ENCODE assay signal across 14 cellular contexts in genomic region chr4:83386931-83387897, GRCh38. TPM values are rescaled to one million over a fixed set of nuclear protein-coding genes. Genes with fewer than 3 reads are reported as not detected.
DNase-seq lines count a peak whose midpoint lies in the region; ATAC-seq, FAIRE-seq and TF ChIP-seq lines count a peak whose summit lies in the region.
"Had no signal": no experiment of that assay in that cellular context is flagged by ENCODE, and none has a peak within 500 bp of the region (broad histone marks: within the 10 kb centered on the region; RNA-seq: fewer than 3 reads in every experiment).

No MANE protein-coding gene starts in this region.

- POLR2A ChIA-PET in OCI-LY7 (lab: Charles Lee): interaction anchor here (0.5 to 2.9 kb wide), 6 partner anchors 8 to 98 kb away, joined by 3 to 17 read pairs (median 4); partner anchors contain the start of gene ABRAXAS1
- POLR2A ChIA-PET in naive thymus-derived CD4-positive, alpha-beta T cell (lab: Charles Lee): no interaction called here
- POLR2A ChIA-PET in activated CD4-positive, alpha-beta memory T cell treated with anti-CD3 and anti-CD28 coated beads, Interleukin-2, amount 10 ng/mL, durations not matched to agents 7 days and 5 days (lab: Charles Lee): interaction anchor here (0.6 to 1.9 kb wide), 3 partner anchors 89 to 103 kb away, joined by 3 to 8 read pairs (median 4); partner anchors contain the start of gene COQ2

- H4K20me1 ChIP-seq in DND-41 (ENCODE audit: insufficient read depth, low read length) (no peaks in the 10 kb centered on the region), OCI-LY7 (ENCODE audit: insufficient read depth, low read length) (no peaks in the 10 kb centered on the region)

- no peak for FAIRE-seq in D721Med (lab: Jason Lieb, UNC)
- FAIRE-seq: kidney had no signal

- H3K4me1 Mint-ChIP-seq in naive thymus-derived CD4-positive, alpha-beta T cell: peaks cover 0 to 20% (median 15%) of the 10 kb centered on the region in 7 donors
- H3K4me1 Mint-ChIP-seq in activated CD4-positive, alpha-beta memory T cell treated with anti-CD3 and anti-CD28 coated beads, Interleukin-2, amount 10 ng/mL, durations not matched to agents 7 days and 5 days: peaks cover 20% of the 10 kb centered on the region
- H3K4me1 Mint-ChIP-seq: neural crest cell had no signal

- H3K9ac ChIP-seq in DND-41 (ENCODE audit: low read depth, low read length): no peak overlapping the region

- intact Hi-C loops in OCI-LY7 (cut with micrococcal nuclease; ENCODE audit: unreplicated experiment): no loop called here
- intact Hi-C loops in naive thymus-derived CD4-positive, alpha-beta T cell (cut with micrococcal nuclease): loop anchor here (5.0 to 10.0 kb wide), 2 partner anchors 55 to 312 kb away; partner anchors contain the start of gene HPSE (in 1 of the 2)

- no peak overlapping the region for H3K4me3 Mint-ChIP-seq in naive thymus-derived CD4-positive, alpha-beta T cell
- no peak overlapping the region for H3K4me3 Mint-ChIP-seq in activated CD4-positive, alpha-beta memory T cell treated with anti-CD3 and anti-CD28 coated beads, Interleukin-2, amount 10 ng/mL, durations not matched to agents 7 days and 5 days
- H3K4me3 Mint-ChIP-seq: neural crest cell had no signal

- no peaks in the 10 kb centered on the region for H3K27me3 ChIP-seq in DND-41 (ENCODE audit: insufficient read depth, low read length, poor library complexity)
- H3K27me3 ChIP-seq in naive thymus-derived CD4-positive, alpha-beta T cell (ENCODE audit: control insufficient read depth in 2 of 2, insufficient read depth in 2 of 2, low read length in 2 of 2): no peaks in the 10 kb centered on the region
- H3K27me3 ChIP-seq: gastrocnemius medialis had no signal

- H3K27me3 Mint-ChIP-seq in naive thymus-derived CD4-positive, alpha-beta T cell: peaks cover 0 to 7% (median 0%) of the 10 kb centered on the region in 5 donors
- peaks cover 2% of the 10 kb centered on the region for H3K27me3 Mint-ChIP-seq in activated CD4-positive, alpha-beta memory T cell treated with anti-CD3 and anti-CD28 coated beads, Interleukin-2, amount 10 ng/mL, durations not matched to agents 7 days and 5 days

- H3K9me3 Mint-ChIP-seq in naive thymus-derived CD4-positive, alpha-beta T cell: peaks cover 0 to 3% (median 0%) of the 10 kb centered on the region in 11 donors
- H3K9me3 Mint-ChIP-seq in activated CD4-positive, alpha-beta memory T cell treated with anti-CD3 and anti-CD28 coated beads, Interleukin-2, amount 10 ng/mL, durations not matched to agents 7 days and 5 days: peaks cover 5% of the 10 kb centered on the region

- TF ChIP-seq CTCF in DND-41 (IDR thresholded peaks at IDR 0.05; ENCODE audit: borderline replicate concordance, extremely low read depth, low read length, poor library complexity, severe bottlenecking) (no peak), OCI-LY7 (conservative IDR thresholded peaks at IDR 0.05; ENCODE audit: low read length) (no peak), D721Med (IDR thresholded peaks at IDR 0.05; ENCODE audit: insufficient read depth, missing control alignments) (no peak)

- H3K27ac Mint-ChIP-seq in naive thymus-derived CD4-positive, alpha-beta T cell: peak overlapping the region in 7 of 9 donors; percentile 7 to 84 (median 49)
- no peak overlapping the region for H3K27ac Mint-ChIP-seq in activated CD4-positive, alpha-beta memory T cell treated with anti-CD3 and anti-CD28 coated beads, Interleukin-2, amount 10 ng/mL, durations not matched to agents 7 days and 5 days

- H3K4me3 ChIP-seq in DND-41 (ENCODE audit: low read depth in 1 of 2, low read length in 2 of 2) (no peak overlapping the region), OCI-LY7 (ENCODE audit: low read depth, low read length, poor library complexity, severe bottlenecking) (no peak overlapping the region)
- H3K4me3 ChIP-seq in naive thymus-derived CD4-positive, alpha-beta T cell (ENCODE audit: low read length): no peak overlapping the region
- H3K4me3 ChIP-seq: gastrocnemius medialis, skin epidermis had no signal

- H3K36me3 ChIP-seq in DND-41 (ENCODE audit: insufficient read depth, low read length): no peaks in the 10 kb centered on the region
- H3K36me3 ChIP-seq in OCI-LY7 (ENCODE audit: insufficient read depth, low read length): no peaks in the 10 kb centered on the region
- no peaks in the 10 kb centered on the region for H3K36me3 ChIP-seq in naive thymus-derived CD4-positive, alpha-beta T cell (ENCODE audit: control insufficient read depth in 2 of 3, insufficient read depth in 3 of 3, low read length in 3 of 3)
- H3K36me3 ChIP-seq: gastrocnemius medialis had no signal

- no TSS peak for BruUV-seq in OCI-LY7 (replicated peaks; lab: Mats Ljungman, UMichigan)

- ATAC-seq in DND-41 (ENCODE audit: insufficient read depth, low read depth) (no peak), HG02763 (IDR thresholded peaks at IDR 0.05; ENCODE audit: unreplicated experiment) (no peak)
- no peak for ATAC-seq in naive thymus-derived CD4-positive, alpha-beta T cell
- ATAC-seq: gastrocnemius medialis had no signal

- H3K79me2 ChIP-seq in DND-41 (ENCODE audit: insufficient read depth, low read length) (no peaks in the 10 kb centered on the region), OCI-LY7 (ENCODE audit: insufficient read depth, low read depth, low read length) (no peaks in the 10 kb centered on the region)

- DNase-seq in DND-41 (no peak), OCI-LY7 (ENCODE audit: low spot score) (no peak), epithelial cell of prostate (ENCODE audit: low read depth, low spot score) (no peak), D721Med (ENCODE audit: insufficient read length, low spot score) (no peak), HK-2 (ENCODE audit: unreplicated experiment) (no peak)
- no peak for DNase-seq in naive thymus-derived CD4-positive, alpha-beta T cell
- DNase-seq in activated CD4-positive, alpha-beta memory T cell treated with anti-CD3 and anti-CD28 coated beads, Interleukin-2, amount 10 ng/mL, durations not matched to agents 7 days and 5 days: no peak
- DNase-seq: gastrocnemius medialis, kidney, MM.1S, NCI-H446 treated with DMSO at 0.1 percent for 48 hours had no signal

- CTCF ChIA-PET in OCI-LY7 (lab: Charles Lee; ENCODE audit: unreplicated experiment): interaction anchor here (1.1 kb wide), 1 partner anchor 25 kb away, joined by 3 read pairs; no protein-coding TSS in a partner anchor
- CTCF ChIA-PET in naive thymus-derived CD4-positive, alpha-beta T cell (lab: Charles Lee): no interaction called here
- CTCF ChIA-PET in activated CD4-positive, alpha-beta memory T cell treated with anti-CD3 and anti-CD28 coated beads, Interleukin-2, amount 10 ng/mL, durations not matched to agents 7 days and 5 days (lab: Charles Lee): interaction anchor here (0.7 to 2.9 kb wide), 5 partner anchors 14 to 106 kb away, joined by 3 to 16 read pairs (median 5); partner anchors contain the start of gene COQ2

- H3K27ac ChIP-seq in DND-41 (ENCODE audit: low read length) (no peak overlapping the region), OCI-LY7 (ENCODE audit: low read depth, low read length, poor library complexity, severe bottlenecking) (no peak overlapping the region), epithelial cell of prostate (peak overlapping the region; percentile 50)
- no peak overlapping the region for H3K27ac ChIP-seq in naive thymus-derived CD4-positive, alpha-beta T cell (ENCODE audit: low read depth, low read length)
- H3K27ac ChIP-seq: gastrocnemius medialis, skin epidermis had no signal

- no peaks in the 10 kb centered on the region for H3K36me3 Mint-ChIP-seq in naive thymus-derived CD4-positive, alpha-beta T cell
- no peaks in the 10 kb centered on the region for H3K36me3 Mint-ChIP-seq in activated CD4-positive, alpha-beta memory T cell treated with anti-CD3 and anti-CD28 coated beads, Interleukin-2, amount 10 ng/mL, durations not matched to agents 7 days and 5 days (ENCODE audit: low read depth)

- H3K9me2 ChIP-seq in OCI-LY7 (ENCODE audit: insufficient read depth, low read length): no peaks in the 10 kb centered on the region

- H3K4me1 ChIP-seq in DND-41 (ENCODE audit: insufficient read depth, low read length) (peaks cover 15% of the 10 kb centered on the region), OCI-LY7 (ENCODE audit: insufficient read depth, low read length, poor library complexity, severe bottlenecking) (peaks cover 26% of the 10 kb centered on the region)
- H3K4me1 ChIP-seq in naive thymus-derived CD4-positive, alpha-beta T cell (ENCODE audit: control insufficient read depth in 2 of 2, insufficient read depth in 2 of 2, low read length in 2 of 2): peaks cover 0 to 11% of the 10 kb centered on the region in 2 donors

- H2AFZ ChIP-seq in DND-41 (ENCODE audit: low read depth, low read length) (peak overlapping the region; percentile 56), OCI-LY7 (ENCODE audit: low read length) (peak overlapping the region; percentile 87)

- no peaks in the 10 kb centered on the region for H3K9me3 ChIP-seq in DND-41 (ENCODE audit: insufficient read depth, low read length, severe bottlenecking)
- peaks cover 8% of the 10 kb centered on the region; the same call in 1 of the 2 replicates for H3K9me3 ChIP-seq in OCI-LY7 (ENCODE audit: low read length)
- H3K9me3 ChIP-seq in naive thymus-derived CD4-positive, alpha-beta T cell (ENCODE audit: control insufficient read depth in 2 of 3, low read length in 3 of 3): no peaks in the 10 kb centered on the region
- H3K9me3 ChIP-seq: gastrocnemius medialis had no signal

- no peak overlapping the region for H3K4me2 ChIP-seq in DND-41 (ENCODE audit: insufficient read depth, low read length)
- no peak overlapping the region for H3K4me2 ChIP-seq in OCI-LY7 (ENCODE audit: low read length)

RNA-seq across cellular contexts. Expression of gene HPSE, which starts 52.6 kb away (rescaled TPM):
- 1.8 and 3.1 TPM in 2 replicates for total RNA-seq in OCI-LY7 (2014; rRNA removed; shearing (Covaris generic))
- total RNA-seq in OCI-LY7 (2022): 2.4 and 3.0 TPM in 2 replicates
- total RNA-seq in naive thymus-derived CD4-positive, alpha-beta T cell: 10 to 100 TPM in 2 of 5 experiments, 1 to 10 TPM in 3; 4.4 to 16.2 (median 6.6) TPM
- polyA plus RNA-seq in naive thymus-derived CD4-positive, alpha-beta T cell: 1 to 10 TPM; 3.8 to 6.3 TPM
- 10 to 100 TPM; 30.4 to 32.7 TPM for total RNA-seq in activated CD4-positive, alpha-beta memory T cell treated with anti-CD3 and anti-CD28 coated beads, Interleukin-2, amount 10 ng/mL, durations not matched to agents 7 days and 5 days
